Comparison of ENCODE assay signal across 28 cellular contexts in genomic region chr1:84347547-84348239, GRCh38. TPM values are rescaled to one million over a fixed set of nuclear protein-coding genes. Genes with fewer than 3 reads are reported as not detected.
DNase-seq lines count a peak whose midpoint lies in the region; ATAC-seq, FAIRE-seq and TF ChIP-seq lines count a peak whose summit lies in the region.
"Had no signal": no experiment of that assay in that cellular context is flagged by ENCODE, and none has a peak within 500 bp of the region (broad histone marks: within the 10 kb centered on the region; RNA-seq: fewer than 3 reads in every experiment).

No MANE protein-coding gene starts in this region.

- DNase-seq in GM23248 = peak; percentile 52
- DNase-seq in astrocyte (ENCODE audit: low read depth) = peak; percentile 47
- DNase-seq in inferior parietal cortex (ENCODE audit: extremely low spot score) = peak; percentile 15
- DNase-seq in heart left ventricle = no peak
- no peak for DNase-seq in trophoblast cell
- DNase-seq: activated CD4-positive, alpha-beta T cell treated with anti-CD3 and anti-CD28 coated beads for 4 hours; activated naive CD4-positive, alpha-beta T cell treated with anti-CD3 and anti-CD28 coated beads, Interleukin-2, amount 10 ng/mL, durations not matched to agents 7 days and 5 days; activated T-cell treated with anti-CD3 and anti-CD28 coated beads, Interleukin-2, amount 50 U/mL, for 48 hours; CD4-positive, alpha-beta memory T cell; central memory CD4-positive, alpha-beta T cell; DMS153; kidney; lower lobe of right lung; NCI-H1105; NCI-H2081; NCI-H446 treated with DMSO at 0.1 percent for 48 hours; SIG-M5; T-helper 1 cell had no signal

- peaks cover 1% of the 10 kb centered on the region for H3K79me1 ChIP-seq in trophoblast cell (ENCODE audit: low read length)

- H2AK5ac ChIP-seq in trophoblast cell (ENCODE audit: low read length) = no peak overlapping the region

- peak overlapping the region; percentile 33 for H3K4me3 ChIP-seq in GM23248
- H3K4me3 ChIP-seq in astrocyte (ENCODE audit: insufficient read depth, low read depth, low read length) = no peak overlapping the region
- peak overlapping the region in 1 of 3 donors; percentile 42 for H3K4me3 ChIP-seq in skeletal muscle tissue (ENCODE audit: low read length in 3 of 3)
- no peak overlapping the region for H3K4me3 ChIP-seq in heart left ventricle
- H3K4me3 ChIP-seq in trophoblast cell (ENCODE audit: low read depth, low read length) = no peak overlapping the region
- H3K4me3 ChIP-seq: GM12878, GM23338, lower lobe of right lung, right atrium auricular region had no signal

- H4K20me1 ChIP-seq in GM23248 (ENCODE audit: insufficient read depth) (no peaks in the 10 kb centered on the region), astrocyte (ENCODE audit: insufficient read depth, low read length) (no peaks in the 10 kb centered on the region)

- no peaks in the 10 kb centered on the region for H3K27me3 ChIP-seq in GM23248 (replicated peaks; ENCODE audit: insufficient read depth)
- H3K27me3 ChIP-seq in astrocyte (ENCODE audit: insufficient read depth, low read length) = no peaks in the 10 kb centered on the region
- H3K27me3 ChIP-seq in skeletal muscle tissue (ENCODE audit: control insufficient read depth in 3 of 3, insufficient read depth in 3 of 3, low read length in 3 of 3) = no peaks in the 10 kb centered on the region
- no peaks in the 10 kb centered on the region for H3K27me3 ChIP-seq in heart left ventricle
- H3K27me3 ChIP-seq in trophoblast cell (ENCODE audit: insufficient read depth, low read length) = no peaks in the 10 kb centered on the region
- H3K27me3 ChIP-seq: right atrium auricular region had no signal

- no peak overlapping the region for H3K18ac ChIP-seq in trophoblast cell (ENCODE audit: low read length)

- H2BK120ac ChIP-seq in trophoblast cell (ENCODE audit: insufficient read depth, low read length, poor library complexity) = no peak overlapping the region

- H3K4me1 Mint-ChIP-seq in astrocyte (ENCODE audit: low read depth, unreplicated experiment) = peaks cover 31% of the 10 kb centered on the region
- H3K4me1 Mint-ChIP-seq: activated naive CD4-positive, alpha-beta T cell treated with anti-CD3 and anti-CD28 coated beads, Interleukin-2, amount 10 ng/mL, durations not matched to agents 7 days and 5 days; CD4-positive, alpha-beta memory T cell; GM23338 had no signal

- peak overlapping the region; percentile 24 for H3K9ac ChIP-seq in GM23248
- H3K9ac ChIP-seq in astrocyte (ENCODE audit: low read length) = peak overlapping the region; percentile 43
- H3K9ac ChIP-seq in skeletal muscle tissue (ENCODE audit: low read depth in 1 of 3, low read length in 3 of 3) = peak overlapping the region in 2 of 3 donors; percentile 1 to 16
- H3K9ac ChIP-seq in trophoblast cell (ENCODE audit: low read length) = no peak overlapping the region

- H3K79me2 ChIP-seq in GM23248 (ENCODE audit: insufficient read depth) = no peaks in the 10 kb centered on the region
- H3K79me2 ChIP-seq in astrocyte (ENCODE audit: insufficient read depth, low read length) = no peaks in the 10 kb centered on the region
- no peaks in the 10 kb centered on the region for H3K79me2 ChIP-seq in trophoblast cell (ENCODE audit: control insufficient read depth, insufficient read depth, low read length, poor library complexity)

- peaks cover 20% of the 10 kb centered on the region; the same call in 1 of the 2 replicates for H3F3A ChIP-seq in GM23248 (ENCODE audit: insufficient read depth)

- peak overlapping the region; percentile 73 for H3K4me2 ChIP-seq in GM23248 (ENCODE audit: unreplicated experiment)
- peak overlapping the region; percentile 51 for H3K4me2 ChIP-seq in astrocyte (ENCODE audit: low read length)
- no peak overlapping the region for H3K4me2 ChIP-seq in trophoblast cell (ENCODE audit: low read length)
- H3K4me2 ChIP-seq: GM23338 had no signal

- no peak overlapping the region for H3K23ac ChIP-seq in trophoblast cell (ENCODE audit: low read length)

- WGBS in GM23248 (ENCODE audit: low coverage in 1 of 2, low lambda C conversion rate in 2 of 2, missing lambda C conversion rate in 2 of 2), 2 experiments = 41 to 50% methylated on average over 8 of the region's 8 CpGs
- WGBS in heart left ventricle, 4 donors = 76 to 84% (median 79%) methylated on average over 8 of the region's 8 CpGs
- no CpG with 5 or more reads among the region's 8 CpGs for WGBS in trophoblast cell (ENCODE audit: extremely low coverage, insufficient coverage, insufficient read length)

- no peaks in the 10 kb centered on the region for H3K9me3 ChIP-seq in GM23248 (ENCODE audit: low read depth)
- H3K9me3 ChIP-seq in astrocyte (ENCODE audit: insufficient read depth, low read depth, low read length) = no peaks in the 10 kb centered on the region
- no peaks in the 10 kb centered on the region for H3K9me3 ChIP-seq in skeletal muscle tissue (ENCODE audit: control insufficient read depth in 3 of 3, low read length in 3 of 3)
- H3K9me3 ChIP-seq in heart left ventricle = no peaks in the 10 kb centered on the region
- no peaks in the 10 kb centered on the region for H3K9me3 ChIP-seq in trophoblast cell (ENCODE audit: insufficient read depth, low read depth, low read length)
- H3K9me3 ChIP-seq: lower lobe of right lung, right atrium auricular region had no signal

- no peaks in the 10 kb centered on the region for H3K9me2 ChIP-seq in GM23248 (ENCODE audit: insufficient read depth)

- no peaks in the 10 kb centered on the region for H3K36me3 Mint-ChIP-seq in astrocyte (ENCODE audit: low read depth, unreplicated experiment)
- H3K36me3 Mint-ChIP-seq: activated naive CD4-positive, alpha-beta T cell treated with anti-CD3 and anti-CD28 coated beads, Interleukin-2, amount 10 ng/mL, durations not matched to agents 7 days and 5 days; CD4-positive, alpha-beta memory T cell had no signal

- no peak for TF ChIP-seq POLR2A in heart left ventricle (IDR thresholded peaks at IDR 0.05)

- FAIRE-seq in astrocyte (lab: Jason Lieb, UNC) = peak; percentile 23
- FAIRE-seq: endothelial cell of umbilical vein, frontal cortex, GM12878, GM19239, kidney had no signal

- no peak overlapping the region for H4K91ac ChIP-seq in trophoblast cell (ENCODE audit: low read depth, low read length)

- peak overlapping the region; percentile 2 for H3K4me3 Mint-ChIP-seq in astrocyte (ENCODE audit: unreplicated experiment)
- H3K4me3 Mint-ChIP-seq: activated naive CD4-positive, alpha-beta T cell treated with anti-CD3 and anti-CD28 coated beads, Interleukin-2, amount 10 ng/mL, durations not matched to agents 7 days and 5 days; CD4-positive, alpha-beta memory T cell; GM23338 had no signal

- no peak overlapping the region for H4K8ac ChIP-seq in trophoblast cell (ENCODE audit: low read depth, low read length)

- H3K36me3 ChIP-seq in GM23248 (ENCODE audit: low read depth) (no peaks in the 10 kb centered on the region), astrocyte (ENCODE audit: insufficient read depth, low read length) (no peaks in the 10 kb centered on the region), skeletal muscle tissue (ENCODE audit: control insufficient read depth in 3 of 3, insufficient read depth in 3 of 3, low read length in 3 of 3) (no peaks in the 10 kb centered on the region), heart left ventricle (no peaks in the 10 kb centered on the region), trophoblast cell (ENCODE audit: control insufficient read depth in 1 of 2, insufficient read depth in 2 of 2, low read length in 2 of 2) (no peaks in the 10 kb centered on the region)
- H3K36me3 ChIP-seq: lower lobe of right lung, right atrium auricular region had no signal

- TF ChIP-seq CTCF in astrocyte (IDR thresholded peaks at IDR 0.05; ENCODE audit: insufficient read depth, low read depth, low read length) (no peak), heart left ventricle (IDR thresholded peaks at IDR 0.05) (no peak)

- H3K4me1 ChIP-seq in GM23248 (ENCODE audit: insufficient read depth) (peaks cover 34% of the 10 kb centered on the region), astrocyte (ENCODE audit: insufficient read depth, low read length) (peaks cover 27% of the 10 kb centered on the region), skeletal muscle tissue (ENCODE audit: control insufficient read depth in 3 of 3, insufficient read depth in 3 of 3, low read length in 3 of 3) (peaks cover 0 to 9% (median 9%) of the 10 kb centered on the region in 3 donors), heart left ventricle (no peaks in the 10 kb centered on the region), trophoblast cell (ENCODE audit: control insufficient read depth in 1 of 2, insufficient read depth in 2 of 2, low read length in 2 of 2) (peaks cover 0 to 6% of the 10 kb centered on the region in 2 experiments)
- H3K4me1 ChIP-seq: lower lobe of right lung, right atrium auricular region had no signal

- in situ Hi-C loops in GM23248 (cut with MboI) = no loop called here

- peak overlapping the region; percentile 79 for H3K27ac Mint-ChIP-seq in astrocyte (ENCODE audit: unreplicated experiment)
- H3K27ac Mint-ChIP-seq: activated naive CD4-positive, alpha-beta T cell treated with anti-CD3 and anti-CD28 coated beads, Interleukin-2, amount 10 ng/mL, durations not matched to agents 7 days and 5 days; CD4-positive, alpha-beta memory T cell; GM23338 had no signal

- H3K9me3 Mint-ChIP-seq in astrocyte (ENCODE audit: unreplicated experiment) = peaks cover 6% of the 10 kb centered on the region
- H3K9me3 Mint-ChIP-seq: activated naive CD4-positive, alpha-beta T cell treated with anti-CD3 and anti-CD28 coated beads, Interleukin-2, amount 10 ng/mL, durations not matched to agents 7 days and 5 days; CD4-positive, alpha-beta memory T cell; GM23338 had no signal

- no peaks in the 10 kb centered on the region for H3K27me3 Mint-ChIP-seq in astrocyte (ENCODE audit: low read depth, unreplicated experiment)
- H3K27me3 Mint-ChIP-seq: activated naive CD4-positive, alpha-beta T cell treated with anti-CD3 and anti-CD28 coated beads, Interleukin-2, amount 10 ng/mL, durations not matched to agents 7 days and 5 days had no signal

- peak overlapping the region; percentile 76 for H2AFZ ChIP-seq in GM23248
- peak overlapping the region; percentile 29 for H2AFZ ChIP-seq in astrocyte (ENCODE audit: low read depth, low read length)
- no peak overlapping the region for H2AFZ ChIP-seq in trophoblast cell (ENCODE audit: insufficient read depth, low read length, poor library complexity)
- H2AFZ ChIP-seq: GM23338 had no signal

- H2BK12ac ChIP-seq in trophoblast cell (ENCODE audit: low read length) = no peak overlapping the region

- no peak for ATAC-seq in heart left ventricle
- ATAC-seq in GM18858 (IDR thresholded peaks at IDR 0.05; ENCODE audit: unreplicated experiment) = no peak
- ATAC-seq: GM12878, GM23338 had no signal

- H3K27ac ChIP-seq in GM23248 = peak overlapping the region; percentile 9; the same call in 1 of the 2 replicates
- peak overlapping the region; percentile 30 for H3K27ac ChIP-seq in astrocyte (ENCODE audit: low read depth, low read length)
- peak overlapping the region; percentile 9 for H3K27ac ChIP-seq in skeletal muscle tissue (ENCODE audit: low read depth, low read length)
- no peak overlapping the region for H3K27ac ChIP-seq in heart left ventricle
- H3K27ac ChIP-seq in trophoblast cell (ENCODE audit: low read depth, low read length) = no peak overlapping the region
- H3K27ac ChIP-seq: HL-60, lower lobe of right lung, right atrium auricular region had no signal

- no peak overlapping the region for H3K14ac ChIP-seq in trophoblast cell (ENCODE audit: low read length)

- H2BK5ac ChIP-seq in trophoblast cell (ENCODE audit: low read depth, low read length, poor library complexity) = no peak overlapping the region

- no peak overlapping the region for H4K12ac ChIP-seq in trophoblast cell (ENCODE audit: low read depth, low read length)

- intact Hi-C loops in heart left ventricle (cut with DNase I) = no loop called here

- no peak overlapping the region for H3K4ac ChIP-seq in trophoblast cell (ENCODE audit: low read depth, low read length)

RNA-seq across cellular contexts. Expression of gene SAMD13, which starts 46.2 kb away (rescaled TPM):
- total RNA-seq in GM23248 (2014; rRNA removed; shearing (Covaris generic)) = 0.51 and 0.65 TPM in 2 replicates
- 0.71 and 0.78 TPM in 2 replicates for polyA plus RNA-seq in GM23248 (2016; fragmentation: Nextera tagmentation; extraction: Ambion mirVana)
- total RNA-seq in astrocyte = 0.93 and 1.3 TPM in 2 replicates
- total RNA-seq in skeletal muscle tissue = 13.0 TPM
- 1 to 10 TPM in 7 of 9 donors, under 1 TPM in 1, not detected in 1; 0.40 to 3.0 (median 1.7) TPM for total RNA-seq in heart left ventricle
- under 1 TPM; 0.42 to 0.84 TPM for polyA plus RNA-seq in heart left ventricle
- 0.52 and 0.72 TPM in 2 replicates for polyA plus RNA-seq in trophoblast cell (2013)
- total RNA-seq: CD4-positive, alpha-beta memory T cell had no signal

RNA-seq across cellular contexts. Expression of gene DNASE2B, which starts 50.6 kb away (rescaled TPM):
- total RNA-seq in GM23248 (2014; rRNA removed; shearing (Covaris generic)) = not detected in 2 replicates
- polyA plus RNA-seq in GM23248 (2016; fragmentation: Nextera tagmentation; extraction: Ambion mirVana) (not detected in 2 replicates), heart left ventricle (under 1 TPM in 1 of 2 donors, not detected in 1; 0.06 TPM)
- total RNA-seq in astrocyte (not detected in 2 replicates), skeletal muscle tissue (not detected), heart left ventricle (under 1 TPM in 1 of 9 donors, not detected in 8; 0.53 TPM)
- 0.05 TPM in 1 of 2 replicates, not detected in the other for polyA plus RNA-seq in trophoblast cell (2013)
- total RNA-seq: CD4-positive, alpha-beta memory T cell; dermis microvascular lymphatic vessel endothelial cell; endothelial cell of umbilical vein; frontal cortex; GM12878; GM23338; kidney; right atrium auricular region had no signal
- polyA plus RNA-seq: CD4-positive, alpha-beta memory T cell; endothelial cell of umbilical vein; GM12878; GM23338 had no signal

Comparison
In these comparisons a context has a peak if more than half of its experiments do, and no peak if none do; other contexts are left out.
1. DNase-seq: peak in GM23248 (single experiment), astrocyte (single experiment) and inferior parietal cortex (single experiment); none in heart left ventricle (0 of 5) and trophoblast cell (0 of 2).
2. H3K27ac ChIP-seq: peak in GM23248 (single experiment), astrocyte (single experiment) and skeletal muscle tissue (single experiment); none in heart left ventricle (0 of 12) and trophoblast cell (single experiment).